Comparison of ENCODE assay signal across 17 cellular contexts in the genomic region with DNA sequence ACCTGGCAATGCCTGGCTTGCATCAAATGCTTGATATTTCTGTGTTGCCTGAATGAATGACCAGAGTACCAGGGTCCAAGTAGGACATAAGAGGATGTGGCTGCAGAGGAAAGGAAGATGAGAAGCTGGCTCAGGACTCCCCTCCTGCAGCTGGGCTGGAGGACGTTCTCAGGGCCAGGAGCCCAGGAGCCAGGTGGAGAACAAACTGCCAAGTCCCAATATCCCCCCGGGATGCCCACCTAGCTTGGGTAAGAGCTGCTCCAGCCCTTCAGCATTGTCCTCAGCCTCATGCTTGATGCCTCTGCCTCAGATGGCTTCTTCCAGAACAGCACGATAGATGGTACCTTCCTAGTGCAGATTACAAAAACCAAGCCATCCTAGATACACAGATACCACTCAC. TPM values are rescaled to one million over a fixed set of nuclear protein-coding genes. Genes with fewer than 3 reads are reported as not detected.
DNase-seq lines count a peak whose midpoint lies in the region; ATAC-seq and TF ChIP-seq lines count a peak whose summit lies in the region.
"Had no signal": no experiment of that assay in that cellular context is flagged by ENCODE, and none has a peak within 500 bp of the region (broad histone marks: within the 10 kb centered on the region; RNA-seq: fewer than 3 reads in every experiment).

No MANE protein-coding gene starts in this region.

- no peak overlapping the region for H3K18ac ChIP-seq in H9 (ENCODE audit: insufficient read length, low read depth, low read length)

- H3T11ph ChIP-seq in H9 (ENCODE audit: low read length): no peak overlapping the region

- H3K27ac ChIP-seq in H9 (ENCODE audit: insufficient read length, low read depth, low read length) (no peak overlapping the region), gastrocnemius medialis (no peak overlapping the region)
- H3K27ac ChIP-seq: BLaER1 treated with 17β-estradiol and CSF1 and Interleukin-3, amounts not matched to agents 10 nM and 100 nM had no signal

- no peak overlapping the region for H2BK120ac ChIP-seq in H9 (ENCODE audit: low read depth, low read length, poor library complexity, severe bottlenecking)

- no CpG with 5 or more reads among the region's 3 CpGs for WGBS in H9 (ENCODE audit: extremely low coverage, insufficient read length, low lambda C conversion rate)

- DNase-seq in activated CD4-positive, alpha-beta memory T cell treated with anti-CD3 and anti-CD28 coated beads, Interleukin-2, amount 10 ng/mL, durations not matched to agents 7 days and 5 days: peak; percentile 1
- no peak for DNase-seq in activated CD4-positive, alpha-beta memory T cell treated with anti-CD3 and anti-CD28 coated beads for 36 hours
- peak; percentile 12 for DNase-seq in H9
- no peak for DNase-seq in endothelial cell (ENCODE audit: low spot score)
- peak; percentile 14 for DNase-seq in posterior vena cava (ENCODE audit: low spot score)
- DNase-seq in HFFc6: no peak
- no peak for DNase-seq in gastrocnemius medialis
- no peak for DNase-seq in activated CD4-positive, alpha-beta T cell treated with anti-CD3 and anti-CD28 coated beads for 1 hour
- DNase-seq: 8988T, Calu3, DMS 273 treated with DMSO at 0.1 percent for 48 hours, DMS79 had no signal

- no peaks in the 10 kb centered on the region for H3K9me3 Mint-ChIP-seq in activated CD4-positive, alpha-beta memory T cell treated with anti-CD3 and anti-CD28 coated beads, Interleukin-2, amount 10 ng/mL, durations not matched to agents 7 days and 5 days
- H3K9me3 Mint-ChIP-seq in activated CD4-positive, alpha-beta memory T cell treated with anti-CD3 and anti-CD28 coated beads for 36 hours: no peaks in the 10 kb centered on the region
- H3K9me3 Mint-ChIP-seq in H9: no peaks in the 10 kb centered on the region
- no peaks in the 10 kb centered on the region for H3K9me3 Mint-ChIP-seq in endothelial cell (ENCODE audit: unreplicated experiment)
- H3K9me3 Mint-ChIP-seq in HFFc6: no peaks in the 10 kb centered on the region
- H3K9me3 Mint-ChIP-seq: CD4-positive, alpha-beta T cell had no signal

- H3K9me3 ChIP-seq in H9 (ENCODE audit: control insufficient read depth, low read depth, low read length) (no peaks in the 10 kb centered on the region), gastrocnemius medialis (no peaks in the 10 kb centered on the region)

- no peak overlapping the region for H3K4me2 ChIP-seq in H9 (ENCODE audit: insufficient read depth, insufficient read length, low read length)

- H3K4me1 ChIP-seq in H9 (ENCODE audit: insufficient read depth, low read length) (no peaks in the 10 kb centered on the region), gastrocnemius medialis (no peaks in the 10 kb centered on the region)

- H2BK15ac ChIP-seq in H9 (ENCODE audit: low read depth, low read length): no peak overlapping the region

- no peak overlapping the region for H4K91ac ChIP-seq in H9 (ENCODE audit: insufficient read length, low read depth, low read length)

- intact Hi-C loops in activated CD4-positive, alpha-beta memory T cell treated with anti-CD3 and anti-CD28 coated beads for 36 hours (cut with micrococcal nuclease): no loop called here
- intact Hi-C loops in posterior vena cava (cut with DNase I) (no loop called here), gastrocnemius medialis (cut with DNase I; ENCODE audit: low total_unique reads) (no loop called here)

- H2BK12ac ChIP-seq in H9 (ENCODE audit: insufficient read length, low read depth, low read length): no peak overlapping the region

- H3K56ac ChIP-seq in H9 (ENCODE audit: insufficient read length, low read depth, low read length): no peak overlapping the region

- H3K14ac ChIP-seq in H9 (ENCODE audit: insufficient read depth, low read length): no peak overlapping the region

- TF ChIP-seq CTCF in H9 (conservative IDR thresholded peaks at IDR 0.05) (no peak), endothelial cell (IDR thresholded peaks at IDR 0.05; ENCODE audit: unreplicated experiment) (no peak), HFFc6 (IDR thresholded peaks at IDR 0.05) (no peak), gastrocnemius medialis (IDR thresholded peaks at IDR 0.05 in 4 of 5, conservative IDR thresholded peaks at IDR 0.05 in 1 of 5) (no peak)

- H3K23me2 ChIP-seq in H9 (ENCODE audit: insufficient read length, low read depth, low read length, poor library complexity, severe bottlenecking): no peaks in the 10 kb centered on the region

- no peak overlapping the region for H2BK20ac ChIP-seq in H9 (ENCODE audit: low read depth, low read length, poor library complexity, severe bottlenecking)

- no peak overlapping the region for H3K4me3 ChIP-seq in gastrocnemius medialis
- H3K4me3 ChIP-seq: BLaER1 treated with 17β-estradiol and CSF1 and Interleukin-3, amounts not matched to agents 10 nM and 100 nM; GM12878 had no signal

- no peaks in the 10 kb centered on the region for H3K36me3 Mint-ChIP-seq in activated CD4-positive, alpha-beta memory T cell treated with anti-CD3 and anti-CD28 coated beads, Interleukin-2, amount 10 ng/mL, durations not matched to agents 7 days and 5 days (ENCODE audit: low read depth)
- no peaks in the 10 kb centered on the region for H3K36me3 Mint-ChIP-seq in activated CD4-positive, alpha-beta memory T cell treated with anti-CD3 and anti-CD28 coated beads for 36 hours
- no peaks in the 10 kb centered on the region for H3K36me3 Mint-ChIP-seq in H9 (ENCODE audit: insufficient read depth in 1 of 3, low read depth in 3 of 3)
- peaks cover 11% of the 10 kb centered on the region for H3K36me3 Mint-ChIP-seq in endothelial cell (ENCODE audit: low read depth, unreplicated experiment)
- no peaks in the 10 kb centered on the region; the same call in 1 of the 2 replicates for H3K36me3 Mint-ChIP-seq in HFFc6 (ENCODE audit: low read depth)

- POLR2A ChIA-PET in activated CD4-positive, alpha-beta memory T cell treated with anti-CD3 and anti-CD28 coated beads, Interleukin-2, amount 10 ng/mL, durations not matched to agents 7 days and 5 days (lab: Charles Lee): no interaction called here
- POLR2A ChIA-PET in activated CD4-positive, alpha-beta memory T cell treated with anti-CD3 and anti-CD28 coated beads for 36 hours (lab: Charles Lee): no interaction called here

- H2AFZ ChIP-seq in H9 (ENCODE audit: low read length): no peak overlapping the region

- CTCF ChIA-PET in activated CD4-positive, alpha-beta memory T cell treated with anti-CD3 and anti-CD28 coated beads, Interleukin-2, amount 10 ng/mL, durations not matched to agents 7 days and 5 days (lab: Charles Lee): no interaction called here
- CTCF ChIA-PET in activated CD4-positive, alpha-beta memory T cell treated with anti-CD3 and anti-CD28 coated beads for 36 hours (lab: Charles Lee): interaction anchor here (1.3 to 1.6 kb wide), 2 partner anchors 54 to 140 kb away, joined by 3 to 4 read pairs; no protein-coding TSS in a partner anchor

- H2AK5ac ChIP-seq in H9 (ENCODE audit: insufficient read length, low read length): no peak overlapping the region

- no peak for TF ChIP-seq POLR2A in gastrocnemius medialis (IDR thresholded peaks at IDR 0.05)

- no peak overlapping the region for H2BK5ac ChIP-seq in H9 (ENCODE audit: insufficient read length, low read length)

- no peak overlapping the region for H3K4ac ChIP-seq in H9 (ENCODE audit: low read depth, low read length)

- H3K23ac ChIP-seq in H9 (ENCODE audit: insufficient read length, low read depth, low read length): no peak overlapping the region

- peaks cover 7% of the 10 kb centered on the region for H3K27me3 Mint-ChIP-seq in activated CD4-positive, alpha-beta memory T cell treated with anti-CD3 and anti-CD28 coated beads, Interleukin-2, amount 10 ng/mL, durations not matched to agents 7 days and 5 days
- peaks cover 4% of the 10 kb centered on the region for H3K27me3 Mint-ChIP-seq in activated CD4-positive, alpha-beta memory T cell treated with anti-CD3 and anti-CD28 coated beads for 36 hours
- peaks cover 68% of the 10 kb centered on the region for H3K27me3 Mint-ChIP-seq in H9 (ENCODE audit: low read depth)
- peaks cover 8% of the 10 kb centered on the region for H3K27me3 Mint-ChIP-seq in endothelial cell (ENCODE audit: unreplicated experiment)
- peaks cover 6% of the 10 kb centered on the region for H3K27me3 Mint-ChIP-seq in HFFc6 (ENCODE audit: insufficient read depth)

- H4K8ac ChIP-seq in H9 (replicated peaks; ENCODE audit: insufficient read length, low read depth, low read length): no peak overlapping the region

- no peaks in the 10 kb centered on the region for H3K4me1 Mint-ChIP-seq in activated CD4-positive, alpha-beta memory T cell treated with anti-CD3 and anti-CD28 coated beads, Interleukin-2, amount 10 ng/mL, durations not matched to agents 7 days and 5 days
- H3K4me1 Mint-ChIP-seq in activated CD4-positive, alpha-beta memory T cell treated with anti-CD3 and anti-CD28 coated beads for 36 hours (ENCODE audit: low read depth): no peaks in the 10 kb centered on the region
- H3K4me1 Mint-ChIP-seq in H9 (peaks cover 12 to 23% of the 10 kb centered on the region in 2 experiments), endothelial cell (ENCODE audit: unreplicated experiment) (peaks cover 21% of the 10 kb centered on the region), HFFc6 (ENCODE audit: low read depth) (0 out of 2 replicates have a peak, but pooled peaks cover under 1% of the 10 kb centered on the region)

- no peak overlapping the region for H4K5ac ChIP-seq in H9 (ENCODE audit: insufficient read length, low read depth, low read length)

- no peak for ATAC-seq in gastrocnemius medialis
- ATAC-seq: GM12878, HCT116 had no signal

- no peak overlapping the region for H3K27ac Mint-ChIP-seq in activated CD4-positive, alpha-beta memory T cell treated with anti-CD3 and anti-CD28 coated beads, Interleukin-2, amount 10 ng/mL, durations not matched to agents 7 days and 5 days
- H3K27ac Mint-ChIP-seq in activated CD4-positive, alpha-beta memory T cell treated with anti-CD3 and anti-CD28 coated beads for 36 hours: no peak overlapping the region
- H3K27ac Mint-ChIP-seq in H9 (no peak overlapping the region), endothelial cell (ENCODE audit: unreplicated experiment) (peak overlapping the region; percentile 43), HFFc6 (no peak overlapping the region)
- H3K27ac Mint-ChIP-seq: CD4-positive, alpha-beta T cell had no signal

- no peak overlapping the region for H3K9ac ChIP-seq in H9 (ENCODE audit: extremely low read depth, insufficient read length, low read length)
- H3K9ac ChIP-seq: BLaER1 treated with 17β-estradiol and CSF1 and Interleukin-3, amounts not matched to agents 10 nM and 100 nM had no signal

- no peaks in the 10 kb centered on the region for H3K79me1 ChIP-seq in H9 (ENCODE audit: insufficient read depth, low read depth, low read length, poor library complexity, severe bottlenecking)

- no peaks in the 10 kb centered on the region for H4K20me1 ChIP-seq in H9 (ENCODE audit: control insufficient read depth, insufficient read depth, insufficient read length)
- H4K20me1 ChIP-seq: BLaER1 treated with 17β-estradiol and CSF1 and Interleukin-3, amounts not matched to agents 10 nM and 100 nM had no signal

- no peaks in the 10 kb centered on the region for H3K27me3 ChIP-seq in H9 (ENCODE audit: insufficient read depth, low read length)
- no peaks in the 10 kb centered on the region for H3K27me3 ChIP-seq in gastrocnemius medialis
- H3K27me3 ChIP-seq: BLaER1 treated with 17β-estradiol and CSF1 and Interleukin-3, amounts not matched to agents 10 nM and 100 nM had no signal

- in situ Hi-C loops in gastrocnemius medialis (cut with MboI; ENCODE audit: low sequenced_read_pairs in 4 of 4): loop anchor here in 1 of 4 donors (10.0 to 25.0 kb wide), 2 partner anchors 52 to 140 kb away; partner anchors contain the start of gene FIGLA

- H3K4me3 Mint-ChIP-seq in activated CD4-positive, alpha-beta memory T cell treated with anti-CD3 and anti-CD28 coated beads, Interleukin-2, amount 10 ng/mL, durations not matched to agents 7 days and 5 days: no peak overlapping the region
- H3K4me3 Mint-ChIP-seq in activated CD4-positive, alpha-beta memory T cell treated with anti-CD3 and anti-CD28 coated beads for 36 hours: no peak overlapping the region
- H3K4me3 Mint-ChIP-seq in H9 (no peak overlapping the region), endothelial cell (ENCODE audit: unreplicated experiment) (no peak overlapping the region), HFFc6 (no peak overlapping the region)
- H3K4me3 Mint-ChIP-seq: CD4-positive, alpha-beta T cell had no signal

- H3K36me3 ChIP-seq in gastrocnemius medialis: no peaks in the 10 kb centered on the region
- H3K36me3 ChIP-seq: BLaER1 treated with 17β-estradiol and CSF1 and Interleukin-3, amounts not matched to agents 10 nM and 100 nM had no signal

- no peaks in the 10 kb centered on the region for H3K79me2 ChIP-seq in H9 (ENCODE audit: insufficient read depth, low read length)

RNA-seq across cellular contexts. Expression of gene ATP6V1B1, which starts 8.6 kb away (rescaled TPM):
- total RNA-seq in activated CD4-positive, alpha-beta memory T cell treated with anti-CD3 and anti-CD28 coated beads, Interleukin-2, amount 10 ng/mL, durations not matched to agents 7 days and 5 days: not detected
- not detected for total RNA-seq in activated CD4-positive, alpha-beta memory T cell treated with anti-CD3 and anti-CD28 coated beads for 36 hours
- total RNA-seq in H9 (2021) (not detected in 2 replicates), endothelial cell (ENCODE audit: unreplicated experiment) (not detected), posterior vena cava (1 to 10 TPM in 1 of 2 donors, under 1 TPM in 1; 0.48 to 1.4 TPM), gastrocnemius medialis (1 to 10 TPM in 1 of 4 donors, not detected in 3; 2.3 TPM)
- under 1 TPM in 3 of 6 experiments, not detected in 3; 0.22 to 0.66 (median 0.57) TPM for total RNA-seq in HFFc6 (2021; fragmentation: NEBNext Ultra II Directional; extraction: Animal tissue kit (Norgen Biotek cat#: 25700))
- total RNA-seq: Calu3; CD4-positive, alpha-beta T cell; GM12878 had no signal

RNA-seq across cellular contexts. Expression of gene VAX2, which starts 26.8 kb away (rescaled TPM):
- not detected for total RNA-seq in activated CD4-positive, alpha-beta memory T cell treated with anti-CD3 and anti-CD28 coated beads, Interleukin-2, amount 10 ng/mL, durations not matched to agents 7 days and 5 days
- not detected for total RNA-seq in activated CD4-positive, alpha-beta memory T cell treated with anti-CD3 and anti-CD28 coated beads for 36 hours
- total RNA-seq in H9 (2021): not detected in 2 replicates
- 2.2 TPM for total RNA-seq in endothelial cell (ENCODE audit: unreplicated experiment)
- total RNA-seq in posterior vena cava: 1 to 10 TPM in 1 of 2 donors, under 1 TPM in 1; 0.57 to 1.4 TPM
- 1 to 10 TPM; 1.1 to 2.8 (median 1.4) TPM for total RNA-seq in HFFc6 (2021; fragmentation: NEBNext Ultra II Directional; extraction: Animal tissue kit (Norgen Biotek cat#: 25700))
- 1 to 10 TPM in 1 of 4 donors, under 1 TPM in 2, not detected in 1; 0.53 to 3.5 (median 0.55) TPM for total RNA-seq in gastrocnemius medialis
- total RNA-seq: Calu3; CD4-positive, alpha-beta T cell; GM12878 had no signal

RNA-seq across cellular contexts. Expression of gene ANKRD53, which starts 51.3 kb away (rescaled TPM):
- total RNA-seq in activated CD4-positive, alpha-beta memory T cell treated with anti-CD3 and anti-CD28 coated beads, Interleukin-2, amount 10 ng/mL, durations not matched to agents 7 days and 5 days: not detected
- total RNA-seq in activated CD4-positive, alpha-beta memory T cell treated with anti-CD3 and anti-CD28 coated beads for 36 hours: not detected
- total RNA-seq in H9 (2021): 0.28 and 0.88 TPM in 2 replicates
- 0.56 TPM for total RNA-seq in endothelial cell (ENCODE audit: unreplicated experiment)
- total RNA-seq in posterior vena cava: 1 to 10 TPM; 1.4 to 2.3 TPM
- 1 to 10 TPM in 3 of 6 experiments, under 1 TPM in 3; 0.64 to 1.1 (median 0.85) TPM for total RNA-seq in HFFc6 (2021; fragmentation: NEBNext Ultra II Directional; extraction: Animal tissue kit (Norgen Biotek cat#: 25700))
- 1 to 10 TPM in 1 of 4 donors, under 1 TPM in 1, not detected in 2; 0.44 to 2.0 TPM for total RNA-seq in gastrocnemius medialis
- total RNA-seq: Calu3, GM12878, H4 had no signal

Comparison
In these comparisons a context has a peak if more than half of its experiments do, and no peak if none do; other contexts are left out.
1. DNase-seq: peak in activated CD4-positive, alpha-beta memory T cell treated with anti-CD3 and anti-CD28 coated beads, Interleukin-2, amount 10 ng/mL, durations not matched to agents 7 days and 5 days (single experiment), H9 (single experiment) and posterior vena cava (single experiment); none in activated CD4-positive, alpha-beta memory T cell treated with anti-CD3 and anti-CD28 coated beads for 36 hours (single experiment), endothelial cell (single experiment), HFFc6 (single experiment), gastrocnemius medialis (0 of 2) and activated CD4-positive, alpha-beta T cell treated with anti-CD3 and anti-CD28 coated beads for 1 hour (single experiment).